Comparison of ENCODE assay signal across 7 cellular contexts in the genomic region with DNA sequence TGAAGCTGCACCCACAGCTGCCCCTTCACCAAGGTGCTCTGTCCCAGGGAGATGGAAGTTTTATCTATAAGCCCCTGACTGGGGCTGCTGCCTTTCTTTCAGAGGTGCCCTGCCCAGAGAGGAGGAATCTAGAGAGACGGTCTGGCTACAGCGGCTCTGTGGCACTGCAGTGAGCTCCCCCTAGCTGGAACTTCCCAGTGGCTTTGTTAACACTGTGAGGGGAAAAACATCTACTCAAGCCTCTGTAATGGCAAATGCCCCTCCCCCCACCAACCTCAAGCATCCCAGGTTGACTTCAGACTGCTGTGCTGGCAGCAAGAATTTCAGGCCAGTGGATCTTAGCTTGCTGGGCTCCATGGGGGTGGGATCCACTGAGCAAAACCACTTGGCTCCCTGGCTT.
DNase-seq lines count a peak whose midpoint lies in the region; ATAC-seq, FAIRE-seq and TF ChIP-seq lines count a peak whose summit lies in the region.
"Not testable (repeated sequence)": the region's sequence is repeated elsewhere in the genome, so short reads cannot be mapped to it uniquely, and the experiment has no call there.

No MANE protein-coding gene starts in this region.

- H3K4ac ChIP-seq in H1 (replicated peaks; ENCODE audit: insufficient read length, low read depth, low read length), result not testable (repeated sequence)

- H3K4me3 Mint-ChIP-seq in GM23338; progenitor cell of endocrine pancreas (ENCODE audit: low read depth): not testable (repeated sequence)

- POLR2A ChIA-PET in H1 (lab: Charles Lee; ENCODE audit: partially characterized antibody), result not testable (repeated sequence)

- not testable (repeated sequence) for H2BK20ac ChIP-seq in H1 (ENCODE audit: low read length)

- TF ChIP-seq CTCF in GM10266 (IDR thresholded peaks at IDR 0.05; ENCODE audit: control insufficient read depth, insufficient read depth, low read depth, missing control alignments), result peak; percentile 12
- TF ChIP-seq CTCF in GM23338 (conservative IDR thresholded peaks at IDR 0.05; ENCODE audit: low read depth in 2 of 2), result peak; percentile 37 to 45
- 0 out of 2 replicates have a peak, but pooled peaks have one; percentile 8 for TF ChIP-seq CTCF in WERI-Rb-1 (IDR thresholded peaks at IDR 0.05; ENCODE audit: low read depth, low read length)
- TF ChIP-seq CTCF in H1 (IDR thresholded peaks at IDR 0.05; ENCODE audit: control extremely low read depth in 1 of 3, insufficient read depth in 1 of 3, low read depth in 1 of 3, low read length in 3 of 3), result peak; percentile 18 to 30 (median 23); a peak in 3 of 4 replicates
- TF ChIP-seq CTCF in progenitor cell of endocrine pancreas (IDR thresholded peaks at IDR 0.05; ENCODE audit: unreplicated experiment), result peak; percentile 32

- H3K56ac ChIP-seq in H1 (replicated peaks; ENCODE audit: insufficient read length, low read depth, low read length), result not testable (repeated sequence)

- not testable (repeated sequence) for H2AK5ac ChIP-seq in H1 (ENCODE audit: low read depth, low read length)

- H3K36me3 ChIP-seq in GM23338 (ENCODE audit: insufficient read depth); WERI-Rb-1; H1 (ENCODE audit: control insufficient read depth in 2 of 4, insufficient read depth in 4 of 4, low read length in 3 of 4): not testable (repeated sequence)

- not testable (repeated sequence) for H2BK15ac ChIP-seq in H1 (ENCODE audit: low read length)

- H3K23ac ChIP-seq in H1 (ENCODE audit: insufficient read length), result not testable (repeated sequence)

- not testable (repeated sequence) for H3F3A ChIP-seq in GM23338 (replicated peaks; ENCODE audit: low read depth)

- FAIRE-seq in H1 (lab: Jason Lieb, UNC), result not testable (repeated sequence)

- H3K27me3 Mint-ChIP-seq in GM23338 (ENCODE audit: insufficient read depth, low read depth, poor library complexity) (peaks cover 10% of the 10 kb centered on the region), progenitor cell of endocrine pancreas (peaks cover 45% of the 10 kb centered on the region)

- H3K27ac ChIP-seq in GM23338 (ENCODE audit: low read depth); WERI-Rb-1; H1 (ENCODE audit: low read depth, low read length): not testable (repeated sequence)

- not testable (repeated sequence) for H3K18ac ChIP-seq in H1 (ENCODE audit: extremely low read depth, low read length)

- H4K91ac ChIP-seq in H1 (replicated peaks; ENCODE audit: insufficient read length, low read length), result not testable (repeated sequence)

- H2BK120ac ChIP-seq in H1 (replicated peaks; ENCODE audit: low read depth, low read length), result not testable (repeated sequence)

- not testable (repeated sequence) for H3K23me2 ChIP-seq in H1 (ENCODE audit: low read depth, low read length)

- H3K27ac Mint-ChIP-seq in GM23338, progenitor cell of endocrine pancreas: not testable (repeated sequence)

- H3K14ac ChIP-seq in H1 (ENCODE audit: insufficient read length), result not testable (repeated sequence)

- peaks cover 16% of the 10 kb centered on the region for H3K4me1 Mint-ChIP-seq in GM23338
- H3K4me1 Mint-ChIP-seq in progenitor cell of endocrine pancreas (ENCODE audit: low read depth), result not testable (repeated sequence)

- TF ChIP-seq POLR2A in H1 (IDR thresholded peaks at IDR 0.05; ENCODE audit: control extremely low read depth in 1 of 2, low read depth in 2 of 2, low read length in 2 of 2), result not testable (repeated sequence)

- not testable (repeated sequence) for H2AFZ ChIP-seq in GM23338; H1 (ENCODE audit: low read length)

- H3K27me3 ChIP-seq in GM23338 (ENCODE audit: insufficient read depth), result peaks cover 32% of the 10 kb centered on the region
- H3K27me3 ChIP-seq in WERI-Rb-1 (ENCODE audit: insufficient read depth, low read depth, severe bottlenecking), result not testable (repeated sequence)
- H3K27me3 ChIP-seq in H1 (replicated peaks in 1 of 4; ENCODE audit: control insufficient read depth in 3 of 4, extremely low read depth in 1 of 4, insufficient read depth in 3 of 4, low read length in 3 of 4), result peaks cover 0 to 12% (median 7%) of the 10 kb centered on the region in 4 experiments; a peak in 3 of 7 replicates

- peak; percentile 98 for ATAC-seq in GM23338

- not testable (repeated sequence) for H3K36me3 Mint-ChIP-seq in GM23338 (ENCODE audit: low read depth); progenitor cell of endocrine pancreas (ENCODE audit: insufficient read depth)

- H4K5ac ChIP-seq in H1 (ENCODE audit: insufficient read length, low read depth, low read length), result not testable (repeated sequence)

- not testable (repeated sequence) for H3K4me3 ChIP-seq in GM23338; WERI-Rb-1 (ENCODE audit: low read depth, low read length); H1 (ENCODE audit: extremely low read depth in 1 of 4, insufficient read depth in 2 of 4, low read depth in 3 of 4, low read length in 4 of 4)

- H3K9me3 ChIP-seq in WERI-Rb-1 (ENCODE audit: severe bottlenecking); H1 (ENCODE audit: insufficient read depth in 2 of 2, low read depth in 1 of 2, low read length in 1 of 2): not testable (repeated sequence)

- DNase-seq in GM10266 (ENCODE audit: extremely low spot score); progenitor cell of endocrine pancreas (ENCODE audit: low spot score, unreplicated experiment): not testable (repeated sequence)
- DNase-seq in GM23338 (ENCODE audit: low spot score) (peak; percentile 86), NCI-H748 (lab: John Stamatoyannopoulos, UW; ENCODE audit: unreplicated experiment) (peak; percentile 3), WERI-Rb-1 (peak; percentile 18), H1 (ENCODE audit: low read depth in 1 of 2, low spot score in 2 of 2) (peak; percentile 44 to 56), islet precursor cell (peak; percentile 79)

- peaks cover 11% of the 10 kb centered on the region; the same call in 2 of the 3 replicates for H3K9me3 Mint-ChIP-seq in GM23338
- not testable (repeated sequence) for H3K9me3 Mint-ChIP-seq in progenitor cell of endocrine pancreas (ENCODE audit: low read depth)

- not testable (repeated sequence) for H3K9ac ChIP-seq in H1 (replicated peaks in 1 of 4; ENCODE audit: extremely low read depth in 1 of 4, low read depth in 3 of 4, low read length in 3 of 4)

- H3K9me2 ChIP-seq in GM23338 (ENCODE audit: insufficient read depth), result not testable (repeated sequence)

- CTCF ChIA-PET in H1 (lab: Charles Lee; ENCODE audit: partially characterized antibody), result interaction anchor here (0.9 to 1.3 kb wide), 6 partner anchors 9 to 160 kb away, joined by 3 to 7 read pairs (median 3); no protein-coding TSS in a partner anchor

- not testable (repeated sequence) for TF ChIP-seq EP300 in H1 (IDR thresholded peaks at IDR 0.05; ENCODE audit: borderline replicate concordance in 1 of 2, low read depth in 2 of 2, low read length in 2 of 2)

- H3K4me1 ChIP-seq in GM23338 (ENCODE audit: insufficient read depth) (peaks cover 14% of the 10 kb centered on the region), H1 (replicated peaks in 1 of 4; ENCODE audit: control insufficient read depth in 3 of 4, insufficient read depth in 4 of 4, low read length in 3 of 4) (peaks cover 1 to 10% (median 7%) of the 10 kb centered on the region in 4 experiments; a peak in 4 of 7 replicates)

- not testable (repeated sequence) for H2BK12ac ChIP-seq in H1 (ENCODE audit: low read depth, low read length)

- not testable (repeated sequence) for H3K4me2 ChIP-seq in GM23338; H1 (ENCODE audit: insufficient read depth in 1 of 2, low read depth in 2 of 2, low read length in 2 of 2)

- H4K20me1 ChIP-seq in GM23338 (replicated peaks; ENCODE audit: insufficient read depth); H1 (replicated peaks in 1 of 2; ENCODE audit: control insufficient read depth in 1 of 2, insufficient read depth in 2 of 2, low read length in 2 of 2): not testable (repeated sequence)

- 48% methylated on average over 2 of the region's 2 CpGs; no CpG with 5 or more reads in 1 of the 2 experiments for WGBS in H1 (ENCODE audit: extremely low coverage in 1 of 2, insufficient coverage in 1 of 2, insufficient read length in 1 of 2, insufficient replicate concordance in 2 of 2, low coverage in 1 of 2, low lambda C conversion rate in 2 of 2, missing lambda C conversion rate in 1 of 2), 2 experiments

- H3K79me1 ChIP-seq in H1 (ENCODE audit: low read depth, low read length), result not testable (repeated sequence)

- not testable (repeated sequence) for H2BK5ac ChIP-seq in H1 (ENCODE audit: low read depth, low read length)

- not testable (repeated sequence) for H3K79me2 ChIP-seq in GM23338 (replicated peaks; ENCODE audit: insufficient read depth); H1 (ENCODE audit: control insufficient read depth in 1 of 2, insufficient read depth in 2 of 2, low read length in 2 of 2)

- H4K8ac ChIP-seq in H1 (ENCODE audit: extremely low read depth, insufficient read depth, low read length), result not testable (repeated sequence)

- TF ChIP-seq RAD21 in H1 (IDR thresholded peaks at IDR 0.05 in 1 of 2, conservative IDR thresholded peaks at IDR 0.05 in 1 of 2; ENCODE audit: low read depth in 2 of 2, low read length in 2 of 2), result peak; percentile 13 to 39; a peak in 2 of 4 replicates

TF ChIP-seq in H1, 55 proteins besides CTCF, POLR2A, EP300 and RAD21:
- TF ChIP-seq ASH2L (IDR thresholded peaks at IDR 0.05; ENCODE audit: low read length), result peak; percentile 34
- 0 out of 2 replicates have a peak, but pooled peaks have one; percentile 34 for TF ChIP-seq SP1 (IDR thresholded peaks at IDR 0.05; ENCODE audit: low read depth, low read length)
